ENCODE assay signal across 3 cellular contexts in the genomic region with DNA sequence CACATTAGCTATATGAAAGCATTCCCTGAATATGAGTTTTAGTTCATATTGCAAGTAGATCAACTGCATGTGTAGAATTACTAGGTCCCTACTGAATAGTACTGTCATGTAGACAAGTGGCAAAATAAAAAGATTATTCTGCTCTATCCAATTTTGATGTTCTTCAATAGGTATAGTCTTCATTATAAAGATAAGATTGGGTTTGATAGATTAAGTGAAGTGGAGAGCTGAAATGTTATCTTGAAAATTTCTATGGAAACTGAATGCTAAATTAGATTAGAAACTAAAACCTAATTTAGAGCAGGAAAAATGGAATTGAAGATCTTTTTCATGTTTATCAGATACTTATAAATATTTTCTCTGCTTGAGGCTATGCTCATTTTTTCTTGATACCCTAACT.
TF ChIP-seq lines count a peak whose summit lies in the region.

No MANE protein-coding gene starts in this region.

TF ChIP-seq in SK-N-SH, 30 proteins besides CTCF, POLR2A, EP300 and RAD21 (continued from another document):
- TF ChIP-seq GATA2 (CRISPR knock-in tag; IDR thresholded peaks at IDR 0.05): peak; percentile 77
- TF ChIP-seq PBX3 (IDR thresholded peaks at IDR 0.05): no peak
- TF ChIP-seq USF1 (IDR thresholded peaks at IDR 0.05; ENCODE audit: borderline replicate concordance, low read depth): no peak
- TF ChIP-seq SMC3 (IDR thresholded peaks at IDR 0.05; ENCODE audit: low read depth, low read length): no peak

TF ChIP-seq in A549, 52 proteins besides CTCF, POLR2A, EP300 and RAD21:
- TF ChIP-seq, protein P1, sequence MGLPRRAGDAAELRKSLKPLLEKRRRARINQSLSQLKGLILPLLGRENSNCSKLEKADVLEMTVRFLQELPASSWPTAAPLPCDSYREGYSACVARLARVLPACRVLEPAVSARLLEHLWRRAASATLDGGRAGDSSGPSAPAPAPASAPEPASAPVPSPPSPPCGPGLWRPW (IDR thresholded peaks at IDR 0.05): no peak
- no peak for TF ChIP-seq JUNB (IDR thresholded peaks at IDR 0.05)
TF ChIP-seq in A549: peak in this region for 0.

TF ChIP-seq in HCT116, 20 proteins besides CTCF, POLR2A, EP300 and RAD21 (continued from another document):
- no peak for TF ChIP-seq SP1 (IDR thresholded peaks at IDR 0.05; ENCODE audit: low read depth)
- TF ChIP-seq, protein P2, sequence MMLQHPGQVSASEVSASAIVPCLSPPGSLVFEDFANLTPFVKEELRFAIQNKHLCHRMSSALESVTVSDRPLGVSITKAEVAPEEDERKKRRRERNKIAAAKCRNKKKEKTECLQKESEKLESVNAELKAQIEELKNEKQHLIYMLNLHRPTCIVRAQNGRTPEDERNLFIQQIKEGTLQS (IDR thresholded peaks at IDR 0.05): no peak
- TF ChIP-seq ZFX (IDR thresholded peaks at IDR 0.05): no peak
- TF ChIP-seq POLR2AphosphoS5 (IDR thresholded peaks at IDR 0.05; ENCODE audit: low read depth, low read length): no peak
- no peak for TF ChIP-seq TCF7L2 (IDR thresholded peaks at IDR 0.05; ENCODE audit: borderline replicate concordance, extremely low read depth, insufficient read depth, insufficient read length)
- TF ChIP-seq SRF (IDR thresholded peaks at IDR 0.05; ENCODE audit: low read depth): no peak
- TF ChIP-seq JUND (IDR thresholded peaks at IDR 0.05): no peak
- no peak for TF ChIP-seq YY1 (IDR thresholded peaks at IDR 0.05; ENCODE audit: extremely low read depth, insufficient replicate concordance, low read depth, low read length)
- TF ChIP-seq REST (IDR thresholded peaks at IDR 0.05; ENCODE audit: low read depth): no peak
- TF ChIP-seq ZNF274 (IDR thresholded peaks at IDR 0.05; ENCODE audit: low read depth, low read length): no peak
- TF ChIP-seq SIN3A (IDR thresholded peaks at IDR 0.05; ENCODE audit: low read depth): no peak
- TF ChIP-seq, protein P3, sequence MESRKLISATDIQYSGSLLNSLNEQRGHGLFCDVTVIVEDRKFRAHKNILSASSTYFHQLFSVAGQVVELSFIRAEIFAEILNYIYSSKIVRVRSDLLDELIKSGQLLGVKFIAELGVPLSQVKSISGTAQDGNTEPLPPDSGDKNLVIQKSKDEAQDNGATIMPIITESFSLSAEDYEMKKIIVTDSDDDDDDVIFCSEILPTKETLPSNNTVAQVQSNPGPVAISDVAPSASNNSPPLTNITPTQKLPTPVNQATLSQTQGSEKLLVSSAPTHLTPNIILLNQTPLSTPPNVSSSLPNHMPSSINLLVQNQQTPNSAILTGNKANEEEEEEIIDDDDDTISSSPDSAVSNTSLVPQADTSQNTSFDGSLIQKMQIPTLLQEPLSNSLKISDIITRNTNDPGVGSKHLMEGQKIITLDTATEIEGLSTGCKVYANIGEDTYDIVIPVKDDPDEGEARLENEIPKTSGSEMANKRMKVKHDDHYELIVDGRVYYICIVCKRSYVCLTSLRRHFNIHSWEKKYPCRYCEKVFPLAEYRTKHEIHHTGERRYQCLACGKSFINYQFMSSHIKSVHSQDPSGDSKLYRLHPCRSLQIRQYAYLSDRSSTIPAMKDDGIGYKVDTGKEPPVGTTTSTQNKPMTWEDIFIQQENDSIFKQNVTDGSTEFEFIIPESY (IDR thresholded peaks at IDR 0.05; ENCODE audit: extremely low read depth, insufficient replicate concordance, low read length): no peak
- TF ChIP-seq EZH2 (IDR thresholded peaks at IDR 0.05): no peak
TF ChIP-seq in HCT116: peak in this region for 0.
